ENCODE assay signal across 12 cellular contexts in genomic region chr4:6892909-6893202, GRCh38. TPM values are rescaled to one million over a fixed set of nuclear protein-coding genes. Genes with fewer than 3 reads are reported as not detected.
A peak's percentile ranks its signal among the peaks of the same experiment; 100 is the strongest.
DNase-seq lines count a peak whose midpoint lies in the region; ATAC-seq and TF ChIP-seq lines count a peak whose summit lies in the region.
"Had no signal": no experiment of that assay in that cellular context is flagged by ENCODE, and none has a peak within 500 bp of the region (broad histone marks: within the 10 kb centered on the region; RNA-seq: fewer than 3 reads in every experiment).

No MANE protein-coding gene starts in this region.

- H3K4me1 ChIP-seq in lower lobe of right lung = peaks cover 28% of the 10 kb centered on the region
- H3K4me1 ChIP-seq: ascending aorta had no signal

- H3K36me3 Mint-ChIP-seq in type B pancreatic cell = no peaks in the 10 kb centered on the region

- peaks cover 22% of the 10 kb centered on the region for H3K4me1 Mint-ChIP-seq in type B pancreatic cell (ENCODE audit: unreplicated experiment)

- intact Hi-C loops in lower lobe of right lung (cut with DNase I) = no loop called here

- TF ChIP-seq CTCF in VCaP (conservative IDR thresholded peaks at IDR 0.05) (no peak), lower lobe of right lung (IDR thresholded peaks at IDR 0.05) (no peak), type B pancreatic cell (conservative IDR thresholded peaks at IDR 0.05) (no peak)

- H3K9me3 Mint-ChIP-seq in type B pancreatic cell = no peaks in the 10 kb centered on the region
- H3K9me3 Mint-ChIP-seq: activated T-cell treated with anti-CD3 and anti-CD28 coated beads, Interleukin-2, amount 50 U/mL, for 4 hours had no signal

- no peaks in the 10 kb centered on the region for H3K36me3 ChIP-seq in lower lobe of right lung
- H3K36me3 ChIP-seq: ascending aorta had no signal

- H3K27ac Mint-ChIP-seq in type B pancreatic cell = peak overlapping the region; percentile 47

- no peaks in the 10 kb centered on the region for H3K27me3 Mint-ChIP-seq in type B pancreatic cell

- DNase-seq in activated effector memory CD4-positive, alpha-beta T cell treated with anti-CD3 and anti-CD28 coated beads, Interleukin-2, amount 50 U/mL, for 16 hours = peak; percentile 36
- DNase-seq in activated effector memory CD4-positive, alpha-beta T cell treated with Interleukin-2 at 50 U/mL for 16 hours = no peak
- no peak for DNase-seq in lower lobe of right lung
- no peak for DNase-seq in type B pancreatic cell (ENCODE audit: extremely low spot score, unreplicated experiment)
- no peak for DNase-seq in occipital lobe (lab: John Stamatoyannopoulos, UW)
- no peak for DNase-seq in NCI-H2107 (lab: John Stamatoyannopoulos, UW)
- DNase-seq: activated T-cell treated with anti-CD3 and anti-CD28 coated beads, Interleukin-2, amount 50 U/mL, for 4 hours; cortex of kidney; NCI-H1930 had no signal

- peak overlapping the region; percentile 31; the same call in 1 of the 2 replicates for H3K27ac ChIP-seq in VCaP
- peak overlapping the region; percentile 78 for H3K27ac ChIP-seq in lower lobe of right lung
- H3K27ac ChIP-seq: ascending aorta had no signal

- no peaks in the 10 kb centered on the region for H3K9me3 ChIP-seq in lower lobe of right lung
- H3K9me3 ChIP-seq: ascending aorta had no signal

- H3K27me3 ChIP-seq in lower lobe of right lung (ENCODE audit: low read depth) = no peaks in the 10 kb centered on the region
- H3K27me3 ChIP-seq: ascending aorta had no signal

- no peak overlapping the region for H3K4me3 Mint-ChIP-seq in type B pancreatic cell

- no peak for ATAC-seq in lower lobe of right lung
- ATAC-seq in GM18870 (IDR thresholded peaks at IDR 0.05; ENCODE audit: unreplicated experiment) = no peak

- H3K4me3 ChIP-seq in lower lobe of right lung = no peak overlapping the region
- H3K4me3 ChIP-seq: ascending aorta had no signal

RNA-seq across cellular contexts. Expression of gene TBC1D14, which starts 16.8 kb away (rescaled TPM):
- total RNA-seq in lower lobe of right lung (60.7 TPM), type B pancreatic cell (ENCODE audit: low replicate concordance) (55.9 and 56.9 TPM in 2 replicates), occipital lobe (213 TPM)
